ENCODE assay signal across 9 cellular contexts in the genomic region with DNA sequence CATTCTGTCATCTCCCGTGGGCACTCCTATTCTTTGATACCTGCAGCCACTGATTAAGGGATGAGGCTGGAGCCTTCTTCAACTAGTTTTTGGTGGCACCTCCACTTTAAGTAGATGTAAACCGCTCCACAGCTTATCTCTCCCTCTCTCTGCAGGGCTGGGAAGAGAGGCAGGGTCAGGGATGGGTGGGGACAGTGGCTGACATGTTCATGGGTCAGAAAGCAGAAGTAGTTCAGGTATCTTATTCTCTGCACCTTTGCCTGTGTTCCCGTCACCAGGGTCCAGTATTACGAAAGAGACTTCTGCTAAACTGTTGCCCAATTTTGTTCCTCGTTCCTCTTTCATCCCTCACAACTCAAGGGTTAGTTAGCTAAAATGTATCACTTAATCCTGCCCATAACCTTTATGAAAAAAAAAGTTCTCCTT. TPM values are rescaled to one million over a fixed set of nuclear protein-coding genes. Genes with fewer than 3 reads are reported as not detected.
DNase-seq lines count a peak whose midpoint lies in the region; ATAC-seq and TF ChIP-seq lines count a peak whose summit lies in the region.
"Had no signal": no experiment of that assay in that cellular context is flagged by ENCODE, and none has a peak within 500 bp of the region (broad histone marks: within the 10 kb centered on the region; RNA-seq: fewer than 3 reads in every experiment).

No MANE protein-coding gene starts in this region.

- H3K4me3 ChIP-seq in heart right ventricle (no peak overlapping the region), spleen (peak overlapping the region in 1 of 8 donors; percentile 35)

- H3K4me1 ChIP-seq in heart right ventricle (peaks cover 0 to 26% (median 14%) of the 10 kb centered on the region in 9 donors), spleen (peaks cover 0 to 20% (median 12%) of the 10 kb centered on the region in 6 donors)
- H3K4me1 ChIP-seq: Caco-2 had no signal

- 76 to 80% methylated on average over 5 of the region's 5 CpGs for WGBS in heart right ventricle, 2 donors
- 33 to 61% (median 55%) methylated on average over 5 of the region's 5 CpGs for WGBS in spleen, 5 donors

- TF ChIP-seq CTCF in heart right ventricle (IDR thresholded peaks at IDR 0.05) (no peak), spleen (IDR thresholded peaks at IDR 0.05 in 8 of 11, conservative IDR thresholded peaks at IDR 0.05 in 3 of 11) (peak in 1 of 11 experiments; percentile 4)

- no peaks in the 10 kb centered on the region for H3K9me3 ChIP-seq in heart right ventricle
- H3K9me3 ChIP-seq in spleen, result no peaks in the 10 kb centered on the region
- H3K9me3 ChIP-seq: Caco-2 had no signal

- no peak for TF ChIP-seq POLR2A in spleen (IDR thresholded peaks at IDR 0.05)

- intact Hi-C loops in heart right ventricle (cut with DNase I) (loop anchor here in 6 of 10 donors (5.0 to 10.0 kb wide), 5 partner anchors 176 to 368 kb away; partner anchors contain the start of genes SWT1 (in 1 of the 6) and TRMT1L (in 1 of the 6)), spleen (cut with DNase I; ENCODE audit: low total_unique reads) (loop anchor here (5.0 to 10.0 kb wide), 3 partner anchors 176 to 888 kb away; no protein-coding TSS in a partner anchor)

- ATAC-seq in HG03432 (IDR thresholded peaks at IDR 0.05; ENCODE audit: unreplicated experiment) (peak; percentile 24), heart right ventricle (peak in 6 of 8 donors; percentile 11 to 60 (median 30)), HG03025 (IDR thresholded peaks at IDR 0.05; ENCODE audit: low FRiP score, unreplicated experiment) (no peak), GM19035 (IDR thresholded peaks at IDR 0.05; ENCODE audit: unreplicated experiment) (no peak)

- no peaks in the 10 kb centered on the region for H3K27me3 ChIP-seq in heart right ventricle
- H3K27me3 ChIP-seq in spleen (replicated peaks in 1 of 7), result no peaks in the 10 kb centered on the region

- peak overlapping the region in 7 of 10 donors; percentile 7 to 83 (median 48) for H3K27ac ChIP-seq in heart right ventricle
- peak overlapping the region in 7 of 8 donors; percentile 41 to 92 (median 82) for H3K27ac ChIP-seq in spleen

- DNase-seq in SKM-1 treated with dmso at 0.1 percent for 144 hours (lab: John Stamatoyannopoulos, UW; ENCODE audit: unreplicated experiment), result peak; percentile 100
- no peak for DNase-seq in heart right ventricle
- DNase-seq in spleen, result peak; percentile 75
- no peak for DNase-seq in cortex of kidney (lab: John Stamatoyannopoulos, UW)
- DNase-seq in effector CD8-positive, alpha-beta T cell (lab: John Stamatoyannopoulos, UW), result no peak

- H3K36me3 ChIP-seq in heart right ventricle (peaks cover 0 to 86% (median 48%) of the 10 kb centered on the region in 9 donors), spleen (peaks cover 0 to 49% (median 0%) of the 10 kb centered on the region in 6 donors)

RNA-seq across cellular contexts. Expression of gene EDEM3, which starts 51.7 kb away (rescaled TPM):
- total RNA-seq in heart right ventricle, result 10 to 100 TPM; 12.1 to 26.8 (median 18.4) TPM
- 10 to 100 TPM in 1 of 2 donors, 1 to 10 TPM in 1; 7.8 to 10.9 TPM for polyA plus RNA-seq in heart right ventricle
- 10 to 100 TPM; 26.0 to 49.8 (median 34.4) TPM for total RNA-seq in spleen
- polyA plus RNA-seq in spleen, result 1 to 10 TPM; 7.2 to 8.8 (median 8.0) TPM

Comparison
In these comparisons a context has a peak if more than half of its experiments do, and no peak if none do; other contexts are left out.
1. ATAC-seq: peak in HG03432 (single experiment) and heart right ventricle (6 of 8); none in HG03025 (single experiment) and GM19035 (single experiment).
2. DNase-seq: peak in SKM-1 treated with dmso at 0.1 percent for 144 hours (single experiment) and spleen (single experiment); none in heart right ventricle (0 of 2), cortex of kidney (single experiment) and effector CD8-positive, alpha-beta T cell (single experiment).